2 cellular contexts compared by ENCODE assay signal in the genomic region with DNA sequence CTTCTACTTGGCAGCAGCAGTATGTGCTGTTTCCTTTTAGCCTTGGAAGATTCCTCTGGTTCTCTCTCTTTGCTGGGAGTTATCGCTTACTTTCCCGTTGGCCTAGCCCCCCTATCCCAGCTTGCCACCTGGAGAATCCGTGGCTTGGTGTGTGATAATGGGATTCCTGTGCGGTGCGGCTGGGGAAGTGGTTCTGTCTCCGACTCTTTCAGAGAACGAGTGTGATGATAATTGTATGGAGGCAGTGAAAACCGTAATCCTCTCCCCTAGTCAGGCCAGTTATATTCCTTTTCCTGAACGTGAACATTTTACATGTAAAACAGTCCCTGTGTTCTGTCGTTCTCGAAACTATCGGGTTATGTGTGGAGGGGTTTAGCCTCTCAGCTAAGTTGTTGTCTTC.
TF ChIP-seq lines count a peak whose summit lies in the region.

No MANE protein-coding gene starts in this region.

TF ChIP-seq in IMR-90, 13 proteins besides CTCF, POLR2A, EP300 and RAD21 (continued from another document):
- TF ChIP-seq CHD1 (IDR thresholded peaks at IDR 0.05; ENCODE audit: low read depth, low read length) (no peak), MAZ (IDR thresholded peaks at IDR 0.05; ENCODE audit: borderline replicate concordance, low read depth, low read length) (no peak), RFX5 (IDR thresholded peaks at IDR 0.05; ENCODE audit: low read depth, low read length) (no peak), SMC3 (IDR thresholded peaks at IDR 0.05; ENCODE audit: low read depth, low read length) (no peak), MXI1 (IDR thresholded peaks at IDR 0.05; ENCODE audit: borderline replicate concordance, low read depth, low read length) (no peak)
TF ChIP-seq in IMR-90: peak in this region for 0.

TF ChIP-seq in HepG2, 621 proteins besides CTCF, POLR2A, EP300 and RAD21 (continued from another document):
- TF ChIP-seq, protein P1, sequence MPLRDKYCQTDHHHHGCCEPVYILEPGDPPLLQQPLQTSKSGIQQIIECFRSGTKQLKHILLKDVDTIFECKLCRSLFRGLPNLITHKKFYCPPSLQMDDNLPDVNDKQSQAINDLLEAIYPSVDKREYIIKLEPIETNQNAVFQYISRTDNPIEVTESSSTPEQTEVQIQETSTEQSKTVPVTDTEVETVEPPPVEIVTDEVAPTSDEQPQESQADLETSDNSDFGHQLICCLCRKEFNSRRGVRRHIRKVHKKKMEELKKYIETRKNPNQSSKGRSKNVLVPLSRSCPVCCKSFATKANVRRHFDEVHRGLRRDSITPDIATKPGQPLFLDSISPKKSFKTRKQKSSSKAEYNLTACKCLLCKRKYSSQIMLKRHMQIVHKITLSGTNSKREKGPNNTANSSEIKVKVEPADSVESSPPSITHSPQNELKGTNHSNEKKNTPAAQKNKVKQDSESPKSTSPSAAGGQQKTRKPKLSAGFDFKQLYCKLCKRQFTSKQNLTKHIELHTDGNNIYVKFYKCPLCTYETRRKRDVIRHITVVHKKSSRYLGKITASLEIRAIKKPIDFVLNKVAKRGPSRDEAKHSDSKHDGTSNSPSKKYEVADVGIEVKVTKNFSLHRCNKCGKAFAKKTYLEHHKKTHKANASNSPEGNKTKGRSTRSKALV (CRISPR knock-in tag; IDR thresholded peaks at IDR 0.05), result no peak
- TF ChIP-seq SOX13 (IDR thresholded peaks at IDR 0.05) (no peak), SOX13 (CRISPR knock-in tag; conservative IDR thresholded peaks at IDR 0.05 in 1 of 2, IDR thresholded peaks at IDR 0.05 in 1 of 2) (no peak), ZNF431 (CRISPR knock-in tag; IDR thresholded peaks at IDR 0.05; ENCODE audit: borderline replicate concordance, low read depth) (no peak), NBN (conservative IDR thresholded peaks at IDR 0.05) (no peak), HHEX (CRISPR knock-in tag; IDR thresholded peaks at IDR 0.05) (no peak), ATF1 (CRISPR knock-in tag; IDR thresholded peaks at IDR 0.05) (no peak), ZSCAN21 (CRISPR knock-in tag; IDR thresholded peaks at IDR 0.05; ENCODE audit: borderline replicate concordance) (no peak), ZNF598 (CRISPR knock-in tag; IDR thresholded peaks at IDR 0.05; ENCODE audit: borderline replicate concordance) (no peak), NCOA1 (CRISPR knock-in tag; IDR thresholded peaks at IDR 0.05) (no peak)
- TF ChIP-seq, protein P2, sequence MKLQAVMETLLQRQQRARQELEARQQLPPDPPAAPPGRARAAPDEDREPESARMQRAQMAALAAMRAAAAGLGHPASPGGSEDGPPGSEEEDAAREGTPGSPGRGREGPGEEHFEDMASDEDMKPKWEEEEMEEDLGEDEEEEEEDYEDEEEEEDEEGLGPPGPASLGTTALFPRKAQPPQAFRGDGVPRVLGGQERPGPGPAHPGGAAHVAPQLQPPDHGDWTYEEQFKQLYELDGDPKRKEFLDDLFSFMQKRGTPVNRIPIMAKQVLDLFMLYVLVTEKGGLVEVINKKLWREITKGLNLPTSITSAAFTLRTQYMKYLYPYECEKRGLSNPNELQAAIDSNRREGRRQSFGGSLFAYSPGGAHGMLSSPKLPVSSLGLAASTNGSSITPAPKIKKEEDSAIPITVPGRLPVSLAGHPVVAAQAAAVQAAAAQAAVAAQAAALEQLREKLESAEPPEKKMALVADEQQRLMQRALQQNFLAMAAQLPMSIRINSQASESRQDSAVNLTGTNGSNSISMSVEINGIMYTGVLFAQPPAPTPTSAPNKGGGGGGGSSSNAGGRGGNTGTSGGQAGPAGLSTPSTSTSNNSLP (IDR thresholded peaks at IDR 0.05; ENCODE audit: low read depth, low read length), result no peak
- TF ChIP-seq, protein P3, sequence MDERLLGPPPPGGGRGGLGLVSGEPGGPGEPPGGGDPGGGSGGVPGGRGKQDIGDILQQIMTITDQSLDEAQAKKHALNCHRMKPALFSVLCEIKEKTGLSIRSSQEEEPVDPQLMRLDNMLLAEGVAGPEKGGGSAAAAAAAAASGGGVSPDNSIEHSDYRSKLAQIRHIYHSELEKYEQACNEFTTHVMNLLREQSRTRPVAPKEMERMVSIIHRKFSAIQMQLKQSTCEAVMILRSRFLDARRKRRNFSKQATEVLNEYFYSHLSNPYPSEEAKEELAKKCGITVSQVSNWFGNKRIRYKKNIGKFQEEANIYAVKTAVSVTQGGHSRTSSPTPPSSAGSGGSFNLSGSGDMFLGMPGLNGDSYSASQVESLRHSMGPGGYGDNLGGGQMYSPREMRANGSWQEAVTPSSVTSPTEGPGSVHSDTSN (CRISPR knock-in tag; IDR thresholded peaks at IDR 0.05), result no peak
- TF ChIP-seq, protein P4, sequence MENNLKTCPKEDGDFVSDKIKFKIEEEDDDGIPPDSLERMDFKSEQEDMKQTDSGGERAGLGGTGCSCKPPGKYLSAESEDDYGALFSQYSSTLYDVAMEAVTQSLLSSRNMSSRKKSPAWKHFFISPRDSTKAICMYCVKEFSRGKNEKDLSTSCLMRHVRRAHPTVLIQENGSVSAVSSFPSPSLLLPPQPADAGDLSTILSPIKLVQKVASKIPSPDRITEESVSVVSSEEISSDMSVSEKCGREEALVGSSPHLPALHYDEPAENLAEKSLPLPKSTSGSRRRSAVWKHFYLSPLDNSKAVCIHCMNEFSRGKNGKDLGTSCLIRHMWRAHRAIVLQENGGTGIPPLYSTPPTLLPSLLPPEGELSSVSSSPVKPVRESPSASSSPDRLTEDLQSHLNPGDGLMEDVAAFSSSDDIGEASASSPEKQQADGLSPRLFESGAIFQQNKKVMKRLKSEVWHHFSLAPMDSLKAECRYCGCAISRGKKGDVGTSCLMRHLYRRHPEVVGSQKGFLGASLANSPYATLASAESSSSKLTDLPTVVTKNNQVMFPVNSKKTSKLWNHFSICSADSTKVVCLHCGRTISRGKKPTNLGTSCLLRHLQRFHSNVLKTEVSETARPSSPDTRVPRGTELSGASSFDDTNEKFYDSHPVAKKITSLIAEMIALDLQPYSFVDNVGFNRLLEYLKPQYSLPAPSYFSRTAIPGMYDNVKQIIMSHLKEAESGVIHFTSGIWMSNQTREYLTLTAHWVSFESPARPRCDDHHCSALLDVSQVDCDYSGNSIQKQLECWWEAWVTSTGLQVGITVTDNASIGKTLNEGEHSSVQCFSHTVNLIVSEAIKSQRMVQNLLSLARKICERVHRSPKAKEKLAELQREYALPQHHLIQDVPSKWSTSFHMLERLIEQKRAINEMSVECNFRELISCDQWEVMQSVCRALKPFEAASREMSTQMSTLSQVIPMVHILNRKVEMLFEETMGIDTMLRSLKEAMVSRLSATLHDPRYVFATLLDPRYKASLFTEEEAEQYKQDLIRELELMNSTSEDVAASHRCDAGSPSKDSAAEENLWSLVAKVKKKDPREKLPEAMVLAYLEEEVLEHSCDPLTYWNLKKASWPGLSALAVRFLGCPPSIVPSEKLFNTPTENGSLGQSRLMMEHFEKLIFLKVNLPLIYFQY (CRISPR knock-in tag; IDR thresholded peaks at IDR 0.05; ENCODE audit: borderline replicate concordance), result no peak
